Comparison of ENCODE assay signal across 13 cellular contexts in genomic region chr20:31707258-31707615, GRCh38. TPM values are rescaled to one million over a fixed set of nuclear protein-coding genes. Genes with fewer than 3 reads are reported as not detected.
DNase-seq lines count a peak whose midpoint lies in the region; FAIRE-seq and TF ChIP-seq lines count a peak whose summit lies in the region.
"Had no signal": no experiment of that assay in that cellular context is flagged by ENCODE, and none has a peak within 500 bp of the region (broad histone marks: within the 10 kb centered on the region; RNA-seq: fewer than 3 reads in every experiment).

No MANE protein-coding gene starts in this region.

- no peaks in the 10 kb centered on the region for H3K27me3 ChIP-seq in OCI-LY1 (ENCODE audit: insufficient read depth, low read length)
- no peaks in the 10 kb centered on the region for H3K27me3 ChIP-seq in stomach
- H3K27me3 ChIP-seq in esophagus muscularis mucosa = no peaks in the 10 kb centered on the region

- TF ChIP-seq POLR2A in stomach (IDR thresholded peaks at IDR 0.05) = no peak
- TF ChIP-seq POLR2A in esophagus muscularis mucosa (IDR thresholded peaks at IDR 0.05; ENCODE audit: low read depth) = no peak

- CTCF ChIA-PET in Calu3 (lab: Charles Lee) = interaction anchor here (3.9 kb wide), 1 partner anchor 13 kb away, joined by 84 read pairs; the partner anchor contains the start of gene BCL2L1

- H3K4me1 ChIP-seq in OCI-LY1 (ENCODE audit: insufficient read depth, low read length, severe bottlenecking) = peaks cover 78% of the 10 kb centered on the region
- H3K4me1 ChIP-seq in stomach = peaks cover 69 to 89% (median 84%) of the 10 kb centered on the region in 4 donors
- peaks cover 76 to 99% (median 84%) of the 10 kb centered on the region in 4 donors for H3K4me1 ChIP-seq in esophagus muscularis mucosa

- intact Hi-C loops in Calu3 (cut with micrococcal nuclease; ENCODE audit: unreplicated experiment) = no loop called here
- intact Hi-C loops in stomach (cut with DNase I; ENCODE audit: low total_unique reads) = no loop called here
- intact Hi-C loops in esophagus muscularis mucosa (cut with DNase I) = loop anchor here (5.0 kb wide), 1 partner anchor 35 kb away; no protein-coding TSS in a partner anchor

- no peak overlapping the region for H3K4me2 ChIP-seq in OCI-LY1 (ENCODE audit: low read length)

- no peaks in the 10 kb centered on the region for H3K9me2 ChIP-seq in OCI-LY1 (ENCODE audit: low read depth, low read length)

- no peaks in the 10 kb centered on the region for H4K20me1 ChIP-seq in OCI-LY1 (ENCODE audit: insufficient read depth, low read length)

- no peaks in the 10 kb centered on the region for H3K9me3 ChIP-seq in OCI-LY1 (ENCODE audit: low read length)
- H3K9me3 ChIP-seq in stomach = no peaks in the 10 kb centered on the region
- H3K9me3 ChIP-seq in esophagus muscularis mucosa = no peaks in the 10 kb centered on the region

- H3K27ac ChIP-seq in OCI-LY1 (ENCODE audit: low read depth, low read length, poor library complexity, severe bottlenecking) (peak overlapping the region; percentile 96), stomach (peak overlapping the region; percentile 23 to 100 (median 98)), esophagus muscularis mucosa (replicated peaks in 1 of 4) (peak overlapping the region in 1 of 4 donors; percentile 49)

- H3F3A ChIP-seq in OCI-LY1 (ENCODE audit: insufficient read depth, low read length) = 0 out of 2 replicates have a peak, but pooled peaks cover 3% of the 10 kb centered on the region

- TF ChIP-seq EP300 in stomach (IDR thresholded peaks at IDR 0.05) (no peak), esophagus muscularis mucosa (IDR thresholded peaks at IDR 0.05) (no peak)

- H3K9ac ChIP-seq in OCI-LY1 (ENCODE audit: low read length) = no peak overlapping the region

- H3K4me1 Mint-ChIP-seq in Calu3 (ENCODE audit: low read depth, unreplicated experiment) = peaks cover 85% of the 10 kb centered on the region
- peaks cover 33% of the 10 kb centered on the region for H3K4me1 Mint-ChIP-seq in endothelial cell (ENCODE audit: unreplicated experiment)

- H3K27me3 Mint-ChIP-seq in Calu3 (ENCODE audit: unreplicated experiment) (no peaks in the 10 kb centered on the region), endothelial cell (ENCODE audit: unreplicated experiment) (peaks cover 1% of the 10 kb centered on the region)
- H3K27me3 Mint-ChIP-seq: brain had no signal

- no peak overlapping the region for H3K4me3 ChIP-seq in OCI-LY1 (ENCODE audit: low read depth, low read length, poor library complexity, severe bottlenecking)
- H3K4me3 ChIP-seq in stomach = no peak overlapping the region
- H3K4me3 ChIP-seq in esophagus muscularis mucosa = no peak overlapping the region

- no peak overlapping the region for H2AFZ ChIP-seq in OCI-LY1 (ENCODE audit: low read length)

- 91 to 96% (median 94%) methylated on average over 5 of the region's 5 CpGs for WGBS in stomach, 5 donors
- WGBS in esophagus muscularis mucosa = 93% methylated on average over 5 of the region's 5 CpGs

- H3K4me3 Mint-ChIP-seq in Calu3 (ENCODE audit: low read depth, unreplicated experiment) (no peak overlapping the region), endothelial cell (ENCODE audit: unreplicated experiment) (no peak overlapping the region)

- peaks cover 11% of the 10 kb centered on the region for H3K79me2 ChIP-seq in OCI-LY1 (ENCODE audit: insufficient read depth, low read length)

- TF ChIP-seq CTCF in Calu3 (IDR thresholded peaks at IDR 0.05; ENCODE audit: unreplicated experiment) = no peak
- TF ChIP-seq CTCF in OCI-LY1 (IDR thresholded peaks at IDR 0.05; ENCODE audit: low read length) = no peak
- TF ChIP-seq CTCF in endothelial cell (IDR thresholded peaks at IDR 0.05; ENCODE audit: unreplicated experiment) = no peak
- no peak for TF ChIP-seq CTCF in stomach (IDR thresholded peaks at IDR 0.05)
- TF ChIP-seq CTCF in esophagus muscularis mucosa (IDR thresholded peaks at IDR 0.05) = no peak

- no TSS peak for BruUV-seq in Calu3 (replicated peaks; lab: Mats Ljungman, UMichigan)

- H3K36me3 Mint-ChIP-seq in Calu3 (ENCODE audit: insufficient read depth, unreplicated experiment) (peaks cover 98% of the 10 kb centered on the region), endothelial cell (ENCODE audit: low read depth, unreplicated experiment) (peaks cover 25% of the 10 kb centered on the region)

- H3K9me3 Mint-ChIP-seq in Calu3 (ENCODE audit: low read depth, unreplicated experiment) (no peaks in the 10 kb centered on the region), endothelial cell (ENCODE audit: unreplicated experiment) (no peaks in the 10 kb centered on the region)
- H3K9me3 Mint-ChIP-seq: brain had no signal

- H3K36me3 ChIP-seq in OCI-LY1 (ENCODE audit: insufficient read depth, low read length) = peaks cover 50% of the 10 kb centered on the region
- peaks cover 18 to 60% (median 36%) of the 10 kb centered on the region in 4 donors for H3K36me3 ChIP-seq in stomach
- peaks cover 0 to 75% (median 36%) of the 10 kb centered on the region in 4 donors for H3K36me3 ChIP-seq in esophagus muscularis mucosa

- DNase-seq in Calu3 (no peak), endothelial cell (ENCODE audit: low spot score) (no peak), stomach (no peak), esophagus muscularis mucosa (ENCODE audit: extremely low spot score) (no peak), frontal cortex (ENCODE audit: low spot score in 2 of 2) (no peak), middle frontal gyrus (ENCODE audit: extremely low spot score, low spot score) (no peak)
- DNase-seq: C1 segment of cervical spinal cord; hippocampal formation; NCI-H446 treated with DMSO at 0.1 percent for 48 hours; posterior cingulate gyrus; stimulated activated CD4-positive, alpha-beta T cell treated with anti-CD3 and anti-CD28 coated beads, Interleukin-12 subunit alpha, Interleukin-12 subunit beta, amount 100 ng/mL, for 4 hours had no signal

- H3K27ac Mint-ChIP-seq in Calu3 (ENCODE audit: unreplicated experiment) (peak overlapping the region; percentile 91), endothelial cell (ENCODE audit: unreplicated experiment) (peak overlapping the region; percentile 41)

- no peak for FAIRE-seq in frontal cortex (lab: Jason Lieb, UNC)

RNA-seq across cellular contexts. Expression of gene BCL2L1, which starts 15.4 kb away (rescaled TPM):
- 290 and 321 TPM in 2 replicates for total RNA-seq in Calu3 (2022)
- total RNA-seq in endothelial cell (ENCODE audit: unreplicated experiment) = 52.9 TPM
- total RNA-seq in stomach = 100 to 1,000 TPM in 2 of 5 donors, 10 to 100 TPM in 3; 61.7 to 210 (median 68.7) TPM
- 10 to 100 TPM; 47.1 to 88.2 (median 73.0) TPM for polyA plus RNA-seq in stomach
- 100 to 1,000 TPM in 3 of 4 donors, 10 to 100 TPM in 1; 94.3 to 181 (median 140) TPM for total RNA-seq in esophagus muscularis mucosa
- total RNA-seq in frontal cortex = 32.6 TPM

RNA-seq across cellular contexts. Expression of gene TPX2, which starts 31.9 kb away (rescaled TPM):
- total RNA-seq in Calu3 (2022) = 157 and 179 TPM in 2 replicates
- total RNA-seq in endothelial cell (ENCODE audit: unreplicated experiment) = 27.2 TPM
- 10 to 100 TPM in 1 of 5 donors, 1 to 10 TPM in 4; 5.3 to 11.4 (median 7.6) TPM for total RNA-seq in stomach
- 1 to 10 TPM; 1.7 to 7.1 (median 3.3) TPM for polyA plus RNA-seq in stomach
- total RNA-seq in esophagus muscularis mucosa = 1 to 10 TPM in 1 of 4 donors, under 1 TPM in 3; under 0.01 to 1.1 (median 0.38) TPM
- 5.7 TPM for total RNA-seq in frontal cortex
